Comparison of ENCODE assay signal across 35 cellular contexts in the genomic region with DNA sequence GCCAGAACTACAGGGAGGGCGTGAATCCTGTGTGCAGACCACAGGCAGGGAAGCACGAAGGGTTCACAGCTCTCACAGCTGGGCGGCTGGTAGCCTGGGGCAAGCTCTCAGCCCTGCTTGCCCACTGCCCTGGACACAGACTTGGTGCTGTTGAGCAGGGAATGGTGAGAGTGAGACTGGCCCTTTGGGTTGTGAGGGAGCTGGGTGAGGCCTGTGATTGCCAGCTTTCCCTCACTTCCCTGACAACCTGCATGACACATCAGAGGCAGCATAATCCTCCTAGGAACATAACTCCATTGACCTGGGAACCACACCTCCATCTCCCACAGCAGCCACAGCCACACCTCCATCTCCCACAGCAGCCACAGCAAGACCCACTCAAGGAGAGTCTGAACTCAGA.
DNase-seq lines count a peak whose midpoint lies in the region; ATAC-seq, FAIRE-seq and TF ChIP-seq lines count a peak whose summit lies in the region.
"Had no signal": no experiment of that assay in that cellular context is flagged by ENCODE, and none has a peak within 500 bp of the region (broad histone marks: within the 10 kb centered on the region; RNA-seq: fewer than 3 reads in every experiment).

No MANE protein-coding gene starts in this region.

- no peak overlapping the region for H3K27ac Mint-ChIP-seq in T-helper 17 cell
- H3K27ac Mint-ChIP-seq: activated CD4-positive, alpha-beta T cell treated with anti-CD3 and anti-CD28 coated beads, Interleukin-2, amount 10 ng/mL, durations not matched to agents 7 days and 5 days; activated naive CD4-positive, alpha-beta T cell treated with anti-CD3 and anti-CD28 coated beads for 36 hours; activated T-cell treated with anti-CD3 and anti-CD28 coated beads, Interleukin-2, amount 50 U/mL, for 72 hours; B cell; CD8-positive, alpha-beta T cell; immature natural killer cell; mesothelial cell of epicardium; natural killer cell; WTC11 had no signal

- TF ChIP-seq POLR2A in GM12891 (IDR thresholded peaks at IDR 0.05; ENCODE audit: low read depth, low read length): no peak

- H3K27me3 ChIP-seq in RWPE2 (ENCODE audit: insufficient read depth, poor library complexity, severe bottlenecking) (no peaks in the 10 kb centered on the region), foreskin keratinocyte (no peaks in the 10 kb centered on the region)
- H3K27me3 ChIP-seq: gastrocnemius medialis, ovary had no signal

- no peak overlapping the region for H3K4me3 Mint-ChIP-seq in T-helper 17 cell
- H3K4me3 Mint-ChIP-seq: activated CD4-positive, alpha-beta T cell treated with anti-CD3 and anti-CD28 coated beads, Interleukin-2, amount 10 ng/mL, durations not matched to agents 7 days and 5 days; activated naive CD4-positive, alpha-beta T cell treated with anti-CD3 and anti-CD28 coated beads for 36 hours; activated T-cell treated with anti-CD3 and anti-CD28 coated beads, Interleukin-2, amount 50 U/mL, for 72 hours; B cell; CD8-positive, alpha-beta T cell; immature natural killer cell; mesothelial cell of epicardium; natural killer cell; WTC11 had no signal

- H3K36me3 ChIP-seq in HEK293 (ENCODE audit: control insufficient read depth in 2 of 2, insufficient read depth in 1 of 2, low read length in 2 of 2) (no peaks in the 10 kb centered on the region), RWPE2 (ENCODE audit: low read depth) (no peaks in the 10 kb centered on the region)
- H3K36me3 ChIP-seq: esophagus muscularis mucosa, gastrocnemius medialis, ovary had no signal

- H3K4me3 ChIP-seq in HEK293 (ENCODE audit: low read depth, low read length) (no peak overlapping the region), RWPE2 (ENCODE audit: severe bottlenecking) (no peak overlapping the region), skin epidermis (no peak overlapping the region)
- H3K4me3 ChIP-seq: esophagus muscularis mucosa, gastrocnemius medialis, ovary had no signal

- FAIRE-seq in GM12891 (lab: Jason Lieb, UNC): no peak
- FAIRE-seq: colon, G401.6, GM19239, H54 had no signal

- H3K27me3 Mint-ChIP-seq in T-helper 17 cell: peaks cover 56% of the 10 kb centered on the region

- TF ChIP-seq CTCF in HEK293 (tag by site-specific recombination; IDR thresholded peaks at IDR 0.05): no peak
- TF ChIP-seq CTCF in RWPE2 (IDR thresholded peaks at IDR 0.05; ENCODE audit: poor library complexity, severe bottlenecking): no peak
- TF ChIP-seq CTCF in foreskin keratinocyte (conservative IDR thresholded peaks at IDR 0.05): no peak

- POLR2A ChIA-PET in HEK293 (lab: Yijun Ruan, JAX): no interaction called here

- CTCF ChIA-PET in HEK293 (lab: Yijun Ruan, JAX): interaction anchor here (0.6 to 8.4 kb wide), 3 partner anchors 13 to 59 kb away, joined by 3 to 63 read pairs (median 5); no protein-coding TSS in a partner anchor

- H3K9me3 ChIP-seq in HEK293 (ENCODE audit: control insufficient read depth, insufficient read depth, low read depth, low read length) (no peaks in the 10 kb centered on the region), RWPE2 (ENCODE audit: severe bottlenecking) (no peaks in the 10 kb centered on the region), T-helper 17 cell (ENCODE audit: control insufficient read depth, low read length, poor library complexity, severe bottlenecking) (no peaks in the 10 kb centered on the region)
- H3K9me3 ChIP-seq: gastrocnemius medialis, ovary had no signal

- H3K4me1 Mint-ChIP-seq in T-helper 17 cell: no peaks in the 10 kb centered on the region
- H3K4me1 Mint-ChIP-seq: activated CD4-positive, alpha-beta T cell treated with anti-CD3 and anti-CD28 coated beads, Interleukin-2, amount 10 ng/mL, durations not matched to agents 7 days and 5 days; B cell; immature natural killer cell had no signal

- ATAC-seq in RWPE2 (ENCODE audit: low read depth) (peak; percentile 37; the same call in 1 of the 3 replicates), foreskin keratinocyte (peak; percentile 73), HG02678 (IDR thresholded peaks at IDR 0.05; ENCODE audit: unreplicated experiment) (no peak), HG03378 (IDR thresholded peaks at IDR 0.05; ENCODE audit: unreplicated experiment) (no peak), T-helper 17 cell (no peak)
- ATAC-seq: activated T-cell treated with anti-CD3 and anti-CD28 coated beads, Interleukin-2, amount 50 U/mL, for 72 hours; CD8-positive, alpha-beta T cell; gastrocnemius medialis; natural killer cell; WTC11 had no signal

- peaks cover 14% of the 10 kb centered on the region for H3K36me3 Mint-ChIP-seq in T-helper 17 cell (ENCODE audit: low read depth)
- H3K36me3 Mint-ChIP-seq: CD8-positive, alpha-beta T cell; mesothelial cell of epicardium; WTC11 had no signal

- H3K4me1 ChIP-seq in HEK293 (ENCODE audit: control insufficient read depth, insufficient read depth, low read length) (no peaks in the 10 kb centered on the region), RWPE2 (ENCODE audit: insufficient read depth, poor library complexity, severe bottlenecking) (peaks cover 7% of the 10 kb centered on the region), foreskin keratinocyte (peaks cover 14% of the 10 kb centered on the region)
- H3K4me1 ChIP-seq: esophagus muscularis mucosa, gastrocnemius medialis had no signal

- H3K27ac ChIP-seq in HEK293 (ENCODE audit: extremely low read depth, low read depth, low read length) (no peak overlapping the region), RWPE2 (ENCODE audit: poor library complexity, severe bottlenecking) (no peak overlapping the region), foreskin keratinocyte (peak overlapping the region; percentile 65), skin epidermis (peak overlapping the region in 18 of 21 experiments; percentile 32 to 86 (median 66))
- H3K27ac ChIP-seq: esophagus muscularis mucosa, gastrocnemius medialis, KMS-11, ovary had no signal

- DNase-seq in RWPE2 (ENCODE audit: low spot score) (no peak), foreskin keratinocyte (peak in 1 of 2 donors; percentile 37), T-helper 17 cell (no peak), GM12891 (ENCODE audit: insufficient read length, low spot score) (no peak)
- DNase-seq: activated CD4-positive, alpha-beta T cell treated with anti-CD3 and anti-CD28 coated beads, Interleukin-2, amount 10 ng/mL, durations not matched to agents 7 days and 5 days; activated naive CD4-positive, alpha-beta T cell treated with anti-CD3 and anti-CD28 coated beads for 36 hours; activated T-cell treated with anti-CD3 and anti-CD28 coated beads, Interleukin-2, amount 50 U/mL, for 72 hours; amniotic stem cell; CD8-positive, alpha-beta T cell; effector memory CD4-positive, alpha-beta T cell; gastrocnemius medialis; hypothalamus; immature natural killer cell; natural killer cell; NCI-H1436 treated with DMSO at 0.1 percent for 48 hours; NCI-H774; ovary; retina; SHP77; stimulated activated CD4-positive, alpha-beta T cell treated with anti-CD3 and anti-CD28 coated beads, Interleukin-2, amount 100 ng/mL, for 24 hours; T1000; trophoblast cell had no signal

TF ChIP-seq in HEK293, 187 proteins besides CTCF, POLR2A, EP300 and RAD21:
- TF ChIP-seq EGR2 (tag by site-specific recombination; IDR thresholded peaks at IDR 0.05; ENCODE audit: low read depth): 0 out of 2 replicates have a peak, but pooled peaks have one; percentile 27
- TF ChIP-seq, protein P1, sequence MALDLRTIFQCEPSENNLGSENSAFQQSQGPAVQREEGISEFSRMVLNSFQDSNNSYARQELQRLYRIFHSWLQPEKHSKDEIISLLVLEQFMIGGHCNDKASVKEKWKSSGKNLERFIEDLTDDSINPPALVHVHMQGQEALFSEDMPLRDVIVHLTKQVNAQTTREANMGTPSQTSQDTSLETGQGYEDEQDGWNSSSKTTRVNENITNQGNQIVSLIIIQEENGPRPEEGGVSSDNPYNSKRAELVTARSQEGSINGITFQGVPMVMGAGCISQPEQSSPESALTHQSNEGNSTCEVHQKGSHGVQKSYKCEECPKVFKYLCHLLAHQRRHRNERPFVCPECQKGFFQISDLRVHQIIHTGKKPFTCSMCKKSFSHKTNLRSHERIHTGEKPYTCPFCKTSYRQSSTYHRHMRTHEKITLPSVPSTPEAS (tag by site-specific recombination; IDR thresholded peaks at IDR 0.05): no peak

TF ChIP-seq in GM12891, 5 proteins besides CTCF, POLR2A, EP300 and RAD21:
- TF ChIP-seq POLR2AphosphoS5 (IDR thresholded peaks at IDR 0.05; ENCODE audit: low read depth, low read length) (no peak), TAF1 (IDR thresholded peaks at IDR 0.05; ENCODE audit: low read depth, low read length) (no peak), SPI1 (IDR thresholded peaks at IDR 0.05; ENCODE audit: low read depth, low read length) (no peak), POU2F2 (IDR thresholded peaks at IDR 0.05; ENCODE audit: low read depth, low read length) (no peak), PAX5 (IDR thresholded peaks at IDR 0.05; ENCODE audit: insufficient read depth, low read length, severe bottlenecking) (no peak)

Comparison
In these comparisons a context has a peak if more than half of its experiments do, and no peak if none do; other contexts are left out.
1. H3K27ac ChIP-seq: peak in foreskin keratinocyte (single experiment) and skin epidermis (18 of 21); none in HEK293 (single experiment) and RWPE2 (single experiment).
2. ATAC-seq: peak in RWPE2 (single experiment) and foreskin keratinocyte (single experiment); none in HG02678 (single experiment), HG03378 (single experiment) and T-helper 17 cell (single experiment).